In the genomic region with DNA sequence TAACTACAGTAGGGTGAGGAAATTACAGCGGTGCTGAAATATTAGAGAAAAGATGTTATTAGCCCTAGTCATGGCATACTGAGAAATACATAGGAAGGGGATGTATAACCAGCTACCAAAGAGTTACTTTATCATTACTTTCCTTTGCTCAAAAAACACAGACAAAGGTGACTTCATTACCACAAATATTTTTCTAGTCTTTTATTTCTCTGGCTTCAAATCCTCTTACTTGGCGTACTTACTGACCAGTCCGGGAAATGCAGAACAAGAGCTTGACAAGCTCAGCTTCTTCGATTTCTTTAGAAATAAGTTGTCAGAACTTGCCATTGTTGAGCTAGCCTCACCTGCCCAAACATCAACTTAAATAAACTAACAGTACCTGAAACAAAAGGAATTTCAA, we compare ENCODE assay signal across 21 cellular contexts.
"Had no signal": no experiment of that assay in that cellular context is flagged by ENCODE, and none has a peak within 500 bp of the region (broad histone marks: within the 10 kb centered on the region; RNA-seq: fewer than 3 reads in every experiment).

No MANE protein-coding gene starts in this region.

- H3K9me3 Mint-ChIP-seq: activated naive CD4-positive, alpha-beta T cell treated with anti-CD3 and anti-CD28 coated beads for 36 hours; activated T-cell treated with anti-CD3 and anti-CD28 coated beads, Interleukin-2, amount 50 U/mL, for 24 hours; effector memory CD8-positive, alpha-beta T cell; nephron progenitor cell had no signal

- H3K27ac ChIP-seq: foreskin keratinocyte, left lung, prostate gland, skin epidermis, stomach, testis, upper lobe of right lung had no signal

- H3K27me3 ChIP-seq: foreskin keratinocyte, left lung, stomach, testis, upper lobe of right lung had no signal

- H3K4me1 ChIP-seq: foreskin keratinocyte, left lung, prostate gland, stomach, testis, upper lobe of right lung had no signal

- FAIRE-seq: keratinocyte had no signal

- H3K4me3 ChIP-seq: left lung, prostate gland, skin epidermis, stomach, testis, upper lobe of right lung had no signal

- H3K9me3 ChIP-seq: left lung, prostate gland, stomach, testis, upper lobe of right lung had no signal

- H3K4me3 Mint-ChIP-seq: activated CD8-positive, alpha-beta T cell treated with anti-CD3 and anti-CD28 coated beads, Interleukin-2, amount 10 ng/mL, durations not matched to agents 7 days and 5 days; activated naive CD4-positive, alpha-beta T cell treated with anti-CD3 and anti-CD28 coated beads for 36 hours; activated T-cell treated with anti-CD3 and anti-CD28 coated beads, Interleukin-2, amount 50 U/mL, for 24 hours; effector memory CD8-positive, alpha-beta T cell; nephron progenitor cell had no signal

- H3K4me1 Mint-ChIP-seq: nephron progenitor cell had no signal

- H3K27ac Mint-ChIP-seq: activated CD8-positive, alpha-beta T cell treated with anti-CD3 and anti-CD28 coated beads, Interleukin-2, amount 10 ng/mL, durations not matched to agents 7 days and 5 days; activated naive CD4-positive, alpha-beta T cell treated with anti-CD3 and anti-CD28 coated beads for 36 hours; activated T-cell treated with anti-CD3 and anti-CD28 coated beads, Interleukin-2, amount 50 U/mL, for 24 hours; effector memory CD8-positive, alpha-beta T cell had no signal

- DNase-seq: activated CD4-positive, alpha-beta T cell treated with anti-CD3 and anti-CD28 coated beads for 48 hours; activated CD4-positive, CD25-positive, alpha-beta regulatory T cell; activated CD8-positive, alpha-beta T cell treated with anti-CD3 and anti-CD28 coated beads, Interleukin-2, amount 10 ng/mL, durations not matched to agents 7 days and 5 days; activated naive CD4-positive, alpha-beta T cell treated with anti-CD3 and anti-CD28 coated beads for 36 hours; activated T-cell treated with anti-CD3 and anti-CD28 coated beads, Interleukin-2, amount 50 U/mL, for 24 hours; effector memory CD8-positive, alpha-beta T cell; foreskin keratinocyte; hypothalamus; left lung; nephron progenitor cell; right cardiac atrium; stimulated activated CD4-positive, alpha-beta T cell treated with anti-CD3 and anti-CD28 coated beads, Interleukin-15, amount 100 ng/mL, for 24 hours; stimulated activated CD4-positive, alpha-beta T cell treated with anti-CD3 and anti-CD28 coated beads, Interleukin-4, amount 100 ng/mL, for 1 hour; stomach; T-helper 1 cell; T-helper 9 cell; testis; upper lobe of right lung had no signal

- H3K36me3 ChIP-seq: left lung, prostate gland, stomach, upper lobe of right lung had no signal
